9 cellular contexts compared by ENCODE assay signal in the genomic region with DNA sequence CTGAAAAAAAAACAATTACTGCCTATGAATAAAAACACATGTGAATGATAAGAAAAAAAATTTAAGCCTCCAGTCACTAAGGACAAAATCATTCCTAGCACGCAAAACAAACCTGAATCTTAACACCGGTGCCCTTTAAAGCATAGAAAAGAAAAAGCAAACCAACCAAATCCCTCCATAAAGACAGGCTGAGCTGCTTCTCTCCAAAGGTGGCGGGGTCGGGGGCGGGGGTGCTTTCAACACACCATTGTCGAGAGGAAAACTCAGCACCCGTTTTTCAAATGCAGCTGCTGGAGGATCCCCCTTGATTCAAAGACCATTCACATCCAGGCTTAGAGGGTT. TPM values are rescaled to one million over a fixed set of nuclear protein-coding genes. Genes with fewer than 3 reads are reported as not detected.
DNase-seq lines count a peak whose midpoint lies in the region; ATAC-seq and TF ChIP-seq lines count a peak whose summit lies in the region.
"Had no signal": no experiment of that assay in that cellular context is flagged by ENCODE, and none has a peak within 500 bp of the region (broad histone marks: within the 10 kb centered on the region; RNA-seq: fewer than 3 reads in every experiment).

No MANE protein-coding gene starts in this region.

- H3F3A ChIP-seq in neural progenitor cell (ENCODE audit: low read depth) = peaks cover 24% of the 10 kb centered on the region

- peak overlapping the region; percentile 99 for H2AFZ ChIP-seq in neural progenitor cell (replicated peaks)

- 1% methylated on average over 7 of the region's 7 CpGs for WGBS in ectodermal cell, 2 experiments

- peak overlapping the region; percentile 65 for H3K4me3 ChIP-seq in CD8-positive, alpha-beta T cell (ENCODE audit: low read depth, low read length)
- peak overlapping the region in 3 of 4 donors; percentile 33 to 53 (median 50) for H3K4me3 ChIP-seq in Peyer's patch
- peak overlapping the region; percentile 54 for H3K4me3 ChIP-seq in ectodermal cell (ENCODE audit: insufficient read depth, low read depth, low read length)
- H3K4me3 ChIP-seq in neural progenitor cell = peak overlapping the region; percentile 61

- intact Hi-C loops in CD8-positive, alpha-beta T cell (cut with DNase I, micrococcal nuclease) = no loop called here

- peaks cover 12% of the 10 kb centered on the region for H3K9me3 Mint-ChIP-seq in CD8-positive, alpha-beta T cell
- peaks cover 29% of the 10 kb centered on the region for H3K9me3 Mint-ChIP-seq in neural progenitor cell

- no peaks in the 10 kb centered on the region for H3K79me2 ChIP-seq in neural progenitor cell (ENCODE audit: low read depth)

- peaks cover 4% of the 10 kb centered on the region for H3K9me3 ChIP-seq in CD8-positive, alpha-beta T cell (ENCODE audit: low read length)
- H3K9me3 ChIP-seq in Peyer's patch = no peaks in the 10 kb centered on the region
- H3K9me3 ChIP-seq in ectodermal cell (ENCODE audit: control insufficient read depth, low read length) = no peaks in the 10 kb centered on the region
- peaks cover 12% of the 10 kb centered on the region for H3K9me3 ChIP-seq in neural progenitor cell (ENCODE audit: low read depth)

- no peaks in the 10 kb centered on the region for H3K27me3 ChIP-seq in CD8-positive, alpha-beta T cell (ENCODE audit: insufficient read depth, low read length)
- H3K27me3 ChIP-seq in Peyer's patch = peaks cover 0 to 5% of the 10 kb centered on the region in 2 donors
- H3K27me3 ChIP-seq in ectodermal cell (ENCODE audit: control insufficient read depth, insufficient read depth, low read length, poor library complexity, severe bottlenecking) = peaks cover 44% of the 10 kb centered on the region
- H3K27me3 ChIP-seq in neural progenitor cell = peaks cover 20% of the 10 kb centered on the region

- no peak for ATAC-seq in CD8-positive, alpha-beta T cell
- ATAC-seq in GM21786 (IDR thresholded peaks at IDR 0.05; ENCODE audit: unreplicated experiment) = no peak

- TF ChIP-seq CTCF in CD8-positive, alpha-beta T cell (IDR thresholded peaks at IDR 0.05) = no peak
- TF ChIP-seq CTCF in Peyer's patch (IDR thresholded peaks at IDR 0.05) = no peak
- TF ChIP-seq CTCF in neural progenitor cell (IDR thresholded peaks at IDR 0.05) = no peak

- H3K4me3 Mint-ChIP-seq in CD8-positive, alpha-beta T cell = peak overlapping the region; percentile 86
- H3K4me3 Mint-ChIP-seq in neural progenitor cell = peak overlapping the region; percentile 86

- H3K27ac ChIP-seq in CD8-positive, alpha-beta T cell (ENCODE audit: low read depth, low read length) = no peak overlapping the region
- H3K27ac ChIP-seq in Peyer's patch (peak overlapping the region in 1 of 4 donors; percentile 27), ectodermal cell (ENCODE audit: insufficient read depth, low read depth, low read length, poor library complexity, severe bottlenecking) (no peak overlapping the region), neural progenitor cell (peak overlapping the region; percentile 11)

- H3K27me3 Mint-ChIP-seq in CD8-positive, alpha-beta T cell (ENCODE audit: low read depth) = peaks cover 33% of the 10 kb centered on the region
- peaks cover 42% of the 10 kb centered on the region for H3K27me3 Mint-ChIP-seq in neural progenitor cell (ENCODE audit: insufficient read depth, low read depth)

- POLR2A ChIA-PET in CD8-positive, alpha-beta T cell (lab: Charles Lee) = no interaction called here

- H4K20me1 ChIP-seq in neural progenitor cell (ENCODE audit: low read depth) = no peaks in the 10 kb centered on the region

- no peak overlapping the region for H3K27ac Mint-ChIP-seq in CD8-positive, alpha-beta T cell
- no peak overlapping the region for H3K27ac Mint-ChIP-seq in neural progenitor cell
- H3K27ac Mint-ChIP-seq: IgD-negative memory B cell had no signal

- H3K36me3 ChIP-seq in CD8-positive, alpha-beta T cell (ENCODE audit: insufficient read depth, low read length) = no peaks in the 10 kb centered on the region
- H3K36me3 ChIP-seq in Peyer's patch (no peaks in the 10 kb centered on the region), ectodermal cell (ENCODE audit: control insufficient read depth, insufficient read depth, low read length) (peaks cover 4% of the 10 kb centered on the region), neural progenitor cell (peaks cover 8% of the 10 kb centered on the region)

- peak overlapping the region; percentile 76 for H3K4me2 ChIP-seq in neural progenitor cell

- H3K4me1 ChIP-seq in CD8-positive, alpha-beta T cell (ENCODE audit: insufficient read depth, low read length) = peaks cover 12% of the 10 kb centered on the region
- H3K4me1 ChIP-seq in Peyer's patch (peaks cover 0 to 9% (median 0%) of the 10 kb centered on the region in 4 donors), ectodermal cell (ENCODE audit: control insufficient read depth, insufficient read depth, low read length) (no peaks in the 10 kb centered on the region), neural progenitor cell (peaks cover 12% of the 10 kb centered on the region)

- peaks cover 7% of the 10 kb centered on the region for H3K36me3 Mint-ChIP-seq in CD8-positive, alpha-beta T cell
- H3K36me3 Mint-ChIP-seq in neural progenitor cell = no peaks in the 10 kb centered on the region
- H3K36me3 Mint-ChIP-seq: IgD-negative memory B cell had no signal

- DNase-seq in CD8-positive, alpha-beta T cell = no peak
- DNase-seq in Peyer's patch (no peak), neural progenitor cell (ENCODE audit: low spot score) (no peak), mesenteric fat pad (ENCODE audit: low spot score) (no peak), activated gamma-delta T cell treated with Interleukin-2 at 50 U/mL for 16 hours (no peak), hippocampal formation (lab: John Stamatoyannopoulos, UW) (no peak)

- H3K4me1 Mint-ChIP-seq in CD8-positive, alpha-beta T cell (ENCODE audit: low read depth) = peaks cover 22% of the 10 kb centered on the region
- H3K4me1 Mint-ChIP-seq in neural progenitor cell = peaks cover 14% of the 10 kb centered on the region

- CTCF ChIA-PET in CD8-positive, alpha-beta T cell (lab: Charles Lee) = no interaction called here

- no peak overlapping the region for H3K9ac ChIP-seq in neural progenitor cell

- no peak for TF ChIP-seq POLR2A in Peyer's patch (IDR thresholded peaks at IDR 0.05)

RNA-seq across cellular contexts. Expression of a gene that starts 1.4 kb away (rescaled TPM):
- total RNA-seq in CD8-positive, alpha-beta T cell = under 1 TPM in 1 of 2 experiments, not detected in 1; 0.14 TPM
- total RNA-seq in Peyer's patch (not detected), neural progenitor cell (ENCODE audit: low replicate concordance) (4.4 and 5.1 TPM in 2 replicates), mesenteric fat pad (0.35 TPM)
- polyA plus RNA-seq in ectodermal cell (2013, experiment 1 of 4) = 2.4 TPM
- polyA plus RNA-seq in ectodermal cell (2013, experiment 2 of 4) = 4.5 TPM
- 3.9 TPM for polyA plus RNA-seq in ectodermal cell (2013, experiment 3 of 4)
- polyA plus RNA-seq in ectodermal cell (2013, experiment 4 of 4) = 4.7 TPM
- polyA plus RNA-seq: IgD-negative memory B cell had no signal
